8 cellular contexts compared by ENCODE assay signal in the genomic region with DNA sequence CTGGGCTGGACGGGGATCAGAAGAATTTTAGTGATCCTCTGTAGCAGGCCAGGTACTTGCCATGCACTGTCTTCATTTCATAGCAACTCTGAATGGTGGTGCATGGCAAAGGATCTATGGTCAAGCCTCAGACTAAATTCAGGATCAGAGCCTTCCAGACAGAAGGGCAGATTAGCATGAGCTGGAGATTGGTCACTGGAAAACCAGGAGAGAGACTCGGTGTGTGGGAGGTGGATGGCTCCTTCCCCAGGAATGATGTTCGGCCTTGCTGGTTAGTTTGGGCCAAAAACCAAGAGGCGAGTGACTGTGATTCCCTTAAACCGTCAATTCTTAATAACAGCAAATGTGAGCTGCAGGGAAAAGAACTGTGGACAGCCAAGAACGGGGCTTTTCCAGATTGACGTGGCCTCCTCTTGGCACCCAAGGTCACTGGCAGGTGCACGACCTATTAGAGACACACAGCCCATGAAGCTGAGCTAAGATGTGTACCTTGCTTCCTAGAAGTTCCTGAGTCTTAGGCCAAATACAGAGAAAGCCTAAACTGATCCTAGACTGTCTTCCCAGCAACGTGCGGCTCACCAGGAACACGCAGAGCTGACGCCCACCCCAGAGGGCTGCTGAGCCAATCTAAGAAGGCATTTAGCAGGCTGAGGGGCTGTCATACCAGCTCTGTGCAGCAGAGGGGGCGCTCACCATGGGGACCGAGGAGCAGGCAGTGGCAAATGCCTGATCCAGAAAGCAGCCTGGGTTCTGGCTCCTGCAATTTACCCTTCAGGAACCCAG. TPM values are rescaled to one million over a fixed set of nuclear protein-coding genes. Genes with fewer than 3 reads are reported as not detected.
A peak's percentile ranks its signal among the peaks of the same experiment; 100 is the strongest.
DNase-seq lines count a peak whose midpoint lies in the region; ATAC-seq and TF ChIP-seq lines count a peak whose summit lies in the region.

No MANE protein-coding gene starts in this region.

- H3K27me3 ChIP-seq in GM23338 (ENCODE audit: insufficient read depth) (no peaks in the 10 kb centered on the region), OCI-LY3 (ENCODE audit: low read depth, low read length) (no peaks in the 10 kb centered on the region)

- no peaks in the 10 kb centered on the region for H3K9me3 ChIP-seq in OCI-LY3 (ENCODE audit: insufficient read depth, low read length)

- no peak overlapping the region for H3K4me3 Mint-ChIP-seq in GM23338
- H3K4me3 Mint-ChIP-seq in nephron progenitor cell = no peak overlapping the region

- peaks cover 3% of the 10 kb centered on the region for H3K27me3 Mint-ChIP-seq in GM23338 (ENCODE audit: insufficient read depth, low read depth, poor library complexity)
- H3K27me3 Mint-ChIP-seq in nephron progenitor cell (ENCODE audit: low read depth, poor library complexity) = peaks cover 58% of the 10 kb centered on the region

- no peak overlapping the region for H3K9ac ChIP-seq in OCI-LY3 (ENCODE audit: low read length)

- H3K36me3 ChIP-seq in GM23338 (ENCODE audit: insufficient read depth) (no peaks in the 10 kb centered on the region), OCI-LY3 (replicated peaks; ENCODE audit: low read depth, low read length) (no peaks in the 10 kb centered on the region)

- peak; percentile 78 to 89 for TF ChIP-seq CTCF in GM23338 (conservative IDR thresholded peaks at IDR 0.05; ENCODE audit: low read depth in 2 of 2)
- peak; percentile 62 for TF ChIP-seq CTCF in OCI-LY3 (IDR thresholded peaks at IDR 0.05; ENCODE audit: low read depth, low read length)
- peak; percentile 92 for TF ChIP-seq CTCF in nephron progenitor cell (IDR thresholded peaks at IDR 0.05)

- H2AFZ ChIP-seq in GM23338 (no peak overlapping the region), OCI-LY3 (ENCODE audit: low read depth, low read length) (no peak overlapping the region)

- H3K79me2 ChIP-seq in GM23338 (replicated peaks; ENCODE audit: insufficient read depth) (no peaks in the 10 kb centered on the region), OCI-LY3 (ENCODE audit: low read length) (no peaks in the 10 kb centered on the region)

- no peak overlapping the region for H3K4me3 ChIP-seq in GM23338
- H3K4me3 ChIP-seq in OCI-LY3 (ENCODE audit: low read length) = no peak overlapping the region

- H3K27ac ChIP-seq in GM23338 (ENCODE audit: low read depth) (no peak overlapping the region), OCI-LY3 (ENCODE audit: low read length) (no peak overlapping the region)

- H3K36me3 Mint-ChIP-seq in GM23338 (ENCODE audit: low read depth) (peaks cover 8% of the 10 kb centered on the region; the same call in 2 of the 3 replicates), nephron progenitor cell (ENCODE audit: low read depth) (no peaks in the 10 kb centered on the region)

- H3K9me2 ChIP-seq in GM23338 (ENCODE audit: insufficient read depth) = no peaks in the 10 kb centered on the region

- H3K9me3 Mint-ChIP-seq in GM23338 = no peaks in the 10 kb centered on the region
- H3K9me3 Mint-ChIP-seq in nephron progenitor cell = no peaks in the 10 kb centered on the region

- ATAC-seq in GM23338 (peak; percentile 91), esophagus mucosa (peak; percentile 23), HG03457 (IDR thresholded peaks at IDR 0.05; ENCODE audit: unreplicated experiment) (no peak)

- DNase-seq in AML-193 (lab: John Stamatoyannopoulos, UW) = peak; percentile 19 to 30
- peak; percentile 93 for DNase-seq in GM23338 (ENCODE audit: low spot score)
- DNase-seq in activated T-cell treated with anti-CD3 and anti-CD28 coated beads for 1 hour (ENCODE audit: low read depth) = peak; percentile 71
- peak; percentile 89 for DNase-seq in nephron progenitor cell
- peak; percentile 36 to 72 (median 53) for DNase-seq in stimulated activated naive CD4-positive, alpha-beta T cell (lab: John Stamatoyannopoulos, UW)

- no peak overlapping the region for H3K27ac Mint-ChIP-seq in GM23338
- no peak overlapping the region for H3K27ac Mint-ChIP-seq in nephron progenitor cell

- H3K4me1 Mint-ChIP-seq in GM23338 (no peaks in the 10 kb centered on the region), nephron progenitor cell (no peaks in the 10 kb centered on the region)

- H3K4me1 ChIP-seq in GM23338 (ENCODE audit: insufficient read depth) = peaks cover 5% of the 10 kb centered on the region; the same call in 1 of the 2 replicates
- H3K4me1 ChIP-seq in OCI-LY3 (ENCODE audit: low read length) = no peaks in the 10 kb centered on the region

- H3K4me2 ChIP-seq in GM23338 (no peak overlapping the region), OCI-LY3 (ENCODE audit: low read length) (no peak overlapping the region)

- H4K20me1 ChIP-seq in GM23338 (replicated peaks; ENCODE audit: insufficient read depth) (no peaks in the 10 kb centered on the region), OCI-LY3 (ENCODE audit: insufficient read depth, low read length) (no peaks in the 10 kb centered on the region)

- no peaks in the 10 kb centered on the region for H3F3A ChIP-seq in GM23338 (replicated peaks; ENCODE audit: low read depth)

TF ChIP-seq in GM23338, 12 proteins besides CTCF, POLR2A, EP300 and RAD21 (continues in another document):
- TF ChIP-seq, protein P1, sequence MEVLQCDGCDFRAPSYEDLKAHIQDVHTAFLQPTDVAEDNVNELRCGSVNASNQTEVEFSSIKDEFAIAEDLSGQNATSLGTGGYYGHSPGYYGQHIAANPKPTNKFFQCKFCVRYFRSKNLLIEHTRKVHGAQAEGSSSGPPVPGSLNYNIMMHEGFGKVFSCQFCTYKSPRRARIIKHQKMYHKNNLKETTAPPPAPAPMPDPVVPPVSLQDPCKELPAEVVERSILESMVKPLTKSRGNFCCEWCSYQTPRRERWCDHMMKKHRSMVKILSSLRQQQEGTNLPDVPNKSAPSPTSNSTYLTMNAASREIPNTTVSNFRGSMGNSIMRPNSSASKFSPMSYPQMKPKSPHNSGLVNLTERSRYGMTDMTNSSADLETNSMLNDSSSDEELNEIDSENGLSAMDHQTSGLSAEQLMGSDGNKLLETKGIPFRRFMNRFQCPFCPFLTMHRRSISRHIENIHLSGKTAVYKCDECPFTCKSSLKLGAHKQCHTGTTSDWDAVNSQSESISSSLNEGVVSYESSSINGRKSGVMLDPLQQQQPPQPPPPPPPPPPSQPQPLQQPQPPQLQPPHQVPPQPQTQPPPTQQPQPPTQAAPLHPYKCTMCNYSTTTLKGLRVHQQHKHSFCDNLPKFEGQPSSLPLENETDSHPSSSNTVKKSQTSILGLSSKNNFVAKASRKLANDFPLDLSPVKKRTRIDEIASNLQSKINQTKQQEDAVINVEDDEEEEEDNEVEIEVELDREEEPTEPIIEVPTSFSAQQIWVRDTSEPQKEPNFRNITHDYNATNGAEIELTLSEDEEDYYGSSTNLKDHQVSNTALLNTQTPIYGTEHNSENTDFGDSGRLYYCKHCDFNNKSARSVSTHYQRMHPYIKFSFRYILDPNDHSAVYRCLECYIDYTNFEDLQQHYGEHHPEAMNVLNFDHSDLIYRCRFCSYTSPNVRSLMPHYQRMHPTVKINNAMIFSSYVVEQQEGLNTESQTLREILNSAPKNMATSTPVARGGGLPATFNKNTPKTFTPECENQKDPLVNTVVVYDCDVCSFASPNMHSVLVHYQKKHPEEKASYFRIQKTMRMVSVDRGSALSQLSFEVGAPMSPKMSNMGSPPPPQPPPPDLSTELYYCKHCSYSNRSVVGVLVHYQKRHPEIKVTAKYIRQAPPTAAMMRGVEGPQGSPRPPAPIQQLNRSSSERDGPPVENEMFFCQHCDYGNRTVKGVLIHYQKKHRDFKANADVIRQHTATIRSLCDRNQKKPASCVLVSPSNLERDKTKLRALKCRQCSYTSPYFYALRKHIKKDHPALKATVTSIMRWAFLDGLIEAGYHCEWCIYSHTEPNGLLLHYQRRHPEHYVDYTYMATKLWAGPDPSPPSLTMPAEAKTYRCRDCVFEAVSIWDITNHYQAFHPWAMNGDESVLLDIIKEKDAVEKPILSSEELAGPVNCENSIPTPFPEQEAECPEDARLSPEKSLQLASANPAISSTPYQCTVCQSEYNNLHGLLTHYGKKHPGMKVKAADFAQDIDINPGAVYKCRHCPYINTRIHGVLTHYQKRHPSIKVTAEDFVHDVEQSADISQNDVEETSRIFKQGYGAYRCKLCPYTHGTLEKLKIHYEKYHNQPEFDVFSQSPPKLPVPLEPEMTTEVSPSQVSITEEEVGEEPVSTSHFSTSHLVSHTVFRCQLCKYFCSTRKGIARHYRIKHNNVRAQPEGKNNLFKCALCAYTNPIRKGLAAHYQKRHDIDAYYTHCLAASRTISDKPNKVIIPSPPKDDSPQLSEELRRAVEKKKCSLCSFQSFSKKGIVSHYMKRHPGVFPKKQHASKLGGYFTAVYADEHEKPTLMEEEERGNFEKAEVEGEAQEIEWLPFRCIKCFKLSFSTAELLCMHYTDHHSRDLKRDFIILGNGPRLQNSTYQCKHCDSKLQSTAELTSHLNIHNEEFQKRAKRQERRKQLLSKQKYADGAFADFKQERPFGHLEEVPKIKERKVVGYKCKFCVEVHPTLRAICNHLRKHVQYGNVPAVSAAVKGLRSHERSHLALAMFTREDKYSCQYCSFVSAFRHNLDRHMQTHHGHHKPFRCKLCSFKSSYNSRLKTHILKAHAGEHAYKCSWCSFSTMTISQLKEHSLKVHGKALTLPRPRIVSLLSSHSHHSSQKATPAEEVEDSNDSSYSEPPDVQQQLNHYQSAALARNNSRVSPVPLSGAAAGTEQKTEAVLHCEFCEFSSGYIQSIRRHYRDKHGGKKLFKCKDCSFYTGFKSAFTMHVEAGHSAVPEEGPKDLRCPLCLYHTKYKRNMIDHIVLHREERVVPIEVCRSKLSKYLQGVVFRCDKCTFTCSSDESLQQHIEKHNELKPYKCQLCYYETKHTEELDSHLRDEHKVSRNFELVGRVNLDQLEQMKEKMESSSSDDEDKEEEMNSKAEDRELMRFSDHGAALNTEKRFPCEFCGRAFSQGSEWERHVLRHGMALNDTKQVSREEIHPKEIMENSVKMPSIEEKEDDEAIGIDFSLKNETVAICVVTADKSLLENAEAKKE (CRISPR knock-in tag; IDR thresholded peaks at IDR 0.05) = no peak
- TF ChIP-seq CREB1 (CRISPR knock-in tag; IDR thresholded peaks at IDR 0.05; ENCODE audit: low read depth) = no peak
- no peak for TF ChIP-seq NANOG (IDR thresholded peaks at IDR 0.05; ENCODE audit: borderline replicate concordance)
- TF ChIP-seq EZH2phosphoT487 (IDR thresholded peaks at IDR 0.05; ENCODE audit: unreplicated experiment) = no peak
- no peak for TF ChIP-seq POLR2AphosphoS5 (IDR thresholded peaks at IDR 0.05; ENCODE audit: low read depth)
- no peak for TF ChIP-seq ZNF114 (CRISPR knock-in tag; IDR thresholded peaks at IDR 0.05)
- no peak for TF ChIP-seq EZH2 (IDR thresholded peaks at IDR 0.05; ENCODE audit: low read depth, unreplicated experiment)

RNA-seq across cellular contexts. Expression of a gene that starts 18.5 kb away (rescaled TPM):
- total RNA-seq in GM23338 (2014; rRNA removed; shearing (Covaris generic)) = 33.8 and 36.9 TPM in 2 replicates
- polyA plus RNA-seq in GM23338 (2016; fragmentation: Nextera tagmentation; extraction: Ambion mirVana) = 11.3 and 13.5 TPM in 2 replicates
- total RNA-seq in esophagus mucosa = 54.8 TPM

RNA-seq across cellular contexts. Expression of a gene that starts 24.4 kb away (rescaled TPM):
- total RNA-seq in GM23338 (2014; rRNA removed; shearing (Covaris generic)) = not detected in 2 replicates
- not detected in 2 replicates for polyA plus RNA-seq in GM23338 (2016; fragmentation: Nextera tagmentation; extraction: Ambion mirVana)
- total RNA-seq in esophagus mucosa = not detected

Comparison
In these comparisons a context has a peak if more than half of its experiments do, and no peak if none do; other contexts are left out.
1. DNase-seq: peak in every context shown above with its lines; median percentile 93 in GM23338; 89 in nephron progenitor cell; 71 in activated T-cell treated with anti-CD3 and anti-CD28 coated beads for 1 hour; 53 in stimulated activated naive CD4-positive, alpha-beta T cell; 24 in AML-193.